Comparison of ENCODE assay signal across 26 cellular contexts in genomic region chr1:12581179-12581578, GRCh38. TPM values are rescaled to one million over a fixed set of nuclear protein-coding genes. Genes with fewer than 3 reads are reported as not detected.
DNase-seq lines count a peak whose midpoint lies in the region; ATAC-seq and TF ChIP-seq lines count a peak whose summit lies in the region.
"Had no signal": no experiment of that assay in that cellular context is flagged by ENCODE, and none has a peak within 500 bp of the region (broad histone marks: within the 10 kb centered on the region; RNA-seq: fewer than 3 reads in every experiment).

No MANE protein-coding gene starts in this region.

- H3K9me3 ChIP-seq in breast epithelium (no peaks in the 10 kb centered on the region), mammary epithelial cell (replicated peaks; ENCODE audit: insufficient read depth, low read length) (no peaks in the 10 kb centered on the region), esophagus muscularis mucosa (no peaks in the 10 kb centered on the region), SK-N-SH (no peaks in the 10 kb centered on the region)
- H3K9me3 ChIP-seq: HAP-1, left lung had no signal

- TF ChIP-seq RAD21 in SK-N-SH (IDR thresholded peaks at IDR 0.05; ENCODE audit: low read length): no peak

- no peaks in the 10 kb centered on the region for H3K9me3 Mint-ChIP-seq in progenitor cell of endocrine pancreas (ENCODE audit: low read depth)
- H3K9me3 Mint-ChIP-seq in natural killer cell treated with Interleukin-12 subunit alpha and Interleukin-12 subunit beta and Interleukin-15 and Interleukin-18, amount 100 ng/mL, for 72 hours: no peaks in the 10 kb centered on the region
- H3K9me3 Mint-ChIP-seq: naive thymus-derived CD8-positive, alpha-beta T cell; T-helper 1 cell treated with Interleukin-12 subunit alpha and Interleukin-12 subunit beta and Interleukin-4 antibody, amounts not matched to agents 30 μg/mL and 1 μg/mL, for 36 hours had no signal

- peaks cover 23% of the 10 kb centered on the region for H3K36me3 Mint-ChIP-seq in progenitor cell of endocrine pancreas (ENCODE audit: insufficient read depth)
- no peaks in the 10 kb centered on the region for H3K36me3 Mint-ChIP-seq in natural killer cell treated with Interleukin-12 subunit alpha and Interleukin-12 subunit beta and Interleukin-15 and Interleukin-18, amount 100 ng/mL, for 72 hours

- H3K4me2 ChIP-seq in mammary epithelial cell (ENCODE audit: insufficient read depth, low read depth, low read length) (no peak overlapping the region), SK-N-SH (no peak overlapping the region)

- H3K4me1 Mint-ChIP-seq in progenitor cell of endocrine pancreas (ENCODE audit: low read depth): peaks cover 14% of the 10 kb centered on the region
- peaks cover 7 to 16% of the 10 kb centered on the region in 2 donors for H3K4me1 Mint-ChIP-seq in natural killer cell treated with Interleukin-12 subunit alpha and Interleukin-12 subunit beta and Interleukin-15 and Interleukin-18, amount 100 ng/mL, for 72 hours (ENCODE audit: low read depth in 2 of 2)
- H3K4me1 Mint-ChIP-seq: activated CD4-positive, alpha-beta T cell treated with anti-CD3 and anti-CD28 coated beads for 36 hours had no signal

- BruUV-seq in mammary epithelial cell (replicated peaks; lab: Mats Ljungman, UMichigan): no TSS peak

- H3K9me2 ChIP-seq in SK-N-SH: no peaks in the 10 kb centered on the region

- in situ Hi-C loops in mammary epithelial cell (cut with MboI; ENCODE audit: low sequenced_read_pairs in 2 of 2): no loop called here

- H3K9ac ChIP-seq in mammary epithelial cell (ENCODE audit: insufficient read depth, low read length) (no peak overlapping the region), SK-N-SH (no peak overlapping the region)

- TF ChIP-seq POLR2A in breast epithelium (IDR thresholded peaks at IDR 0.05) (no peak), esophagus muscularis mucosa (IDR thresholded peaks at IDR 0.05; ENCODE audit: low read depth) (no peak)

- H4K20me1 ChIP-seq in mammary epithelial cell (ENCODE audit: insufficient read depth, low read length) (no peaks in the 10 kb centered on the region), SK-N-SH (ENCODE audit: insufficient read depth) (no peaks in the 10 kb centered on the region)

- peak overlapping the region; percentile 80 for H3K27ac Mint-ChIP-seq in progenitor cell of endocrine pancreas
- H3K27ac Mint-ChIP-seq in natural killer cell treated with Interleukin-12 subunit alpha and Interleukin-12 subunit beta and Interleukin-15 and Interleukin-18, amount 100 ng/mL, for 72 hours: no peak overlapping the region
- H3K27ac Mint-ChIP-seq: activated CD4-positive, alpha-beta T cell treated with anti-CD3 and anti-CD28 coated beads for 36 hours; activated naive CD8-positive, alpha-beta T cell treated with anti-CD3 and anti-CD28 coated beads, Interleukin-2, amount 10 ng/mL, durations not matched to agents 7 days and 5 days; T-helper 1 cell treated with Interleukin-12 subunit alpha and Interleukin-12 subunit beta and Interleukin-4 antibody, amounts not matched to agents 30 μg/mL and 1 μg/mL, for 36 hours had no signal

- intact Hi-C loops in breast epithelium (cut with DNase I; ENCODE audit: low total_unique reads): no loop called here
- intact Hi-C loops in mammary epithelial cell (cut with micrococcal nuclease): no loop called here
- intact Hi-C loops in esophagus muscularis mucosa (cut with DNase I): no loop called here

- H3K27me3 Mint-ChIP-seq in progenitor cell of endocrine pancreas: no peaks in the 10 kb centered on the region
- H3K27me3 Mint-ChIP-seq in natural killer cell treated with Interleukin-12 subunit alpha and Interleukin-12 subunit beta and Interleukin-15 and Interleukin-18, amount 100 ng/mL, for 72 hours: no peaks in the 10 kb centered on the region
- H3K27me3 Mint-ChIP-seq: activated CD4-positive, alpha-beta T cell treated with anti-CD3 and anti-CD28 coated beads for 36 hours; activated naive CD8-positive, alpha-beta T cell treated with anti-CD3 and anti-CD28 coated beads, Interleukin-2, amount 10 ng/mL, durations not matched to agents 7 days and 5 days; naive thymus-derived CD8-positive, alpha-beta T cell had no signal

- ATAC-seq in natural killer cell treated with Interleukin-12 subunit alpha and Interleukin-12 subunit beta and Interleukin-15 and Interleukin-18, amount 100 ng/mL, for 72 hours: no peak
- ATAC-seq: activated CD4-positive, alpha-beta T cell treated with anti-CD3 and anti-CD28 coated beads for 36 hours; left lung; naive thymus-derived CD8-positive, alpha-beta T cell had no signal

- H3K4me3 ChIP-seq in breast epithelium (no peak overlapping the region), mammary epithelial cell (replicated peaks in 1 of 3; ENCODE audit: insufficient read depth in 1 of 3, low read depth in 2 of 3, low read length in 3 of 3) (no peak overlapping the region), esophagus muscularis mucosa (no peak overlapping the region), SK-N-SH (ENCODE audit: low read depth in 2 of 2, low read length in 1 of 2) (no peak overlapping the region)
- H3K4me3 ChIP-seq: HAP-1, left lung, SK-N-MC had no signal

- H3F3A ChIP-seq in SK-N-SH (replicated peaks; ENCODE audit: insufficient read depth): no peaks in the 10 kb centered on the region

- H2AFZ ChIP-seq in mammary epithelial cell (ENCODE audit: low read depth, low read length) (no peak overlapping the region), SK-N-SH (ENCODE audit: low read depth) (no peak overlapping the region)

- TF ChIP-seq CTCF in breast epithelium (IDR thresholded peaks at IDR 0.05) (no peak), mammary epithelial cell (conservative IDR thresholded peaks at IDR 0.05 in 1 of 2, IDR thresholded peaks at IDR 0.05 in 1 of 2; ENCODE audit: extremely low read depth in 1 of 2, insufficient read depth in 1 of 2, low read depth in 1 of 2, low read length in 2 of 2) (no peak), esophagus muscularis mucosa (IDR thresholded peaks at IDR 0.05) (no peak), progenitor cell of endocrine pancreas (IDR thresholded peaks at IDR 0.05; ENCODE audit: unreplicated experiment) (no peak), SK-N-SH (IDR thresholded peaks at IDR 0.05) (no peak)

- CTCF ChIA-PET in mammary epithelial cell (lab: Charles Lee; ENCODE audit: low non-redundant PET): no interaction called here
- CTCF ChIA-PET in SK-N-SH (lab: Yijun Ruan, JAX): no interaction called here

- DNase-seq in breast epithelium (ENCODE audit: low spot score in 2 of 2) (no peak), mammary epithelial cell (no peak), esophagus muscularis mucosa (ENCODE audit: extremely low spot score) (no peak), progenitor cell of endocrine pancreas (ENCODE audit: low spot score, unreplicated experiment) (no peak), NCI-H774 (lab: John Stamatoyannopoulos, UW) (no peak), SK-N-SH (no peak)
- DNase-seq in stimulated activated CD4-positive, alpha-beta T cell treated with anti-CD3 and anti-CD28 coated beads, Interleukin-4, amount 100 ng/mL, for 4 hours: no peak
- DNase-seq in natural killer cell treated with Interleukin-12 subunit alpha and Interleukin-12 subunit beta and Interleukin-15 and Interleukin-18, amount 100 ng/mL, for 72 hours (ENCODE audit: low spot score): no peak
- DNase-seq: activated CD4-positive, alpha-beta T cell treated with anti-CD3 and anti-CD28 coated beads for 36 hours; activated effector memory CD4-positive, alpha-beta T cell treated with Interleukin-2 at 50 U/mL for 16 hours; activated naive CD8-positive, alpha-beta T cell treated with anti-CD3 and anti-CD28 coated beads, Interleukin-2, amount 10 ng/mL, durations not matched to agents 7 days and 5 days; activated T-cell treated with anti-CD3 and anti-CD28 coated beads for 4 hours; cerebellar nuclear complex; GDM1; IMR-90; left lung; midbrain; naive thymus-derived CD8-positive, alpha-beta T cell; NCI-H1105; NCI-H2029 treated with DMSO at 0.1 percent for 48 hours; NCI-H526 treated with DMSO at 0.1 percent for 48 hours; stimulated activated CD4-positive, alpha-beta T cell treated with anti-CD3 and anti-CD28 coated beads, Interleukin-2, amount 100 ng/mL, for 48 hours had no signal

- no peak overlapping the region for H3K4me3 Mint-ChIP-seq in progenitor cell of endocrine pancreas (ENCODE audit: low read depth)
- H3K4me3 Mint-ChIP-seq in natural killer cell treated with Interleukin-12 subunit alpha and Interleukin-12 subunit beta and Interleukin-15 and Interleukin-18, amount 100 ng/mL, for 72 hours: no peak overlapping the region
- H3K4me3 Mint-ChIP-seq: activated CD4-positive, alpha-beta T cell treated with anti-CD3 and anti-CD28 coated beads for 36 hours; activated naive CD8-positive, alpha-beta T cell treated with anti-CD3 and anti-CD28 coated beads, Interleukin-2, amount 10 ng/mL, durations not matched to agents 7 days and 5 days; naive thymus-derived CD8-positive, alpha-beta T cell; T-helper 1 cell treated with Interleukin-12 subunit alpha and Interleukin-12 subunit beta and Interleukin-4 antibody, amounts not matched to agents 30 μg/mL and 1 μg/mL, for 36 hours had no signal

- 99% methylated on average over 5 of the region's 5 CpGs for WGBS in mammary epithelial cell (ENCODE audit: low coverage, missing lambda C conversion rate)
- 85% methylated on average over 4 of the region's 5 CpGs for WGBS in esophagus muscularis mucosa
- 82% methylated on average over 5 of the region's 5 CpGs for WGBS in SK-N-SH (ENCODE audit: low lambda C conversion rate)

- H3K36me3 ChIP-seq in breast epithelium (no peaks in the 10 kb centered on the region), mammary epithelial cell (ENCODE audit: insufficient read depth, low read length) (peaks cover 6% of the 10 kb centered on the region), esophagus muscularis mucosa (peaks cover 35 to 71% (median 56%) of the 10 kb centered on the region in 4 donors), SK-N-SH (replicated peaks in 1 of 2; ENCODE audit: control insufficient read depth in 1 of 2, insufficient read depth in 2 of 2, low read length in 1 of 2) (peaks cover 0 to 9% of the 10 kb centered on the region in 2 experiments)
- H3K36me3 ChIP-seq: HAP-1 had no signal

- POLR2A ChIA-PET in SK-N-SH (lab: Yijun Ruan, JAX): interaction anchor here (1.2 kb wide), 1 partner anchor 15 kb away, joined by 3 read pairs; no protein-coding TSS in a partner anchor

- TF ChIP-seq EP300 in esophagus muscularis mucosa (IDR thresholded peaks at IDR 0.05): no peak
- no peak for TF ChIP-seq EP300 in SK-N-SH (IDR thresholded peaks at IDR 0.05; ENCODE audit: borderline replicate concordance in 1 of 2, low read depth in 1 of 2, low read length in 1 of 2)

- H3K27ac ChIP-seq in breast epithelium (peak overlapping the region; percentile 74 to 75), mammary epithelial cell (ENCODE audit: insufficient read depth, low read depth, low read length) (no peak overlapping the region), esophagus muscularis mucosa (replicated peaks in 1 of 4) (peak overlapping the region; percentile 33 to 60 (median 48)), SK-N-SH (ENCODE audit: low read depth in 2 of 2, low read length in 1 of 2) (no peak overlapping the region; a peak in 1 of 4 replicates)
- H3K27ac ChIP-seq: left lung, SK-N-MC had no signal

- H3K27me3 ChIP-seq in breast epithelium: no peaks in the 10 kb centered on the region
- H3K27me3 ChIP-seq in mammary epithelial cell (ENCODE audit: insufficient read depth, low read length): no peaks in the 10 kb centered on the region
- no peaks in the 10 kb centered on the region for H3K27me3 ChIP-seq in esophagus muscularis mucosa
- H3K27me3 ChIP-seq in SK-N-SH (ENCODE audit: insufficient read depth): no peaks in the 10 kb centered on the region
- H3K27me3 ChIP-seq: left lung had no signal

- H3K4me1 ChIP-seq in breast epithelium: no peaks in the 10 kb centered on the region
- H3K4me1 ChIP-seq in mammary epithelial cell (ENCODE audit: insufficient read depth, low read length): no peaks in the 10 kb centered on the region
- peaks cover 18 to 49% (median 41%) of the 10 kb centered on the region in 4 donors for H3K4me1 ChIP-seq in esophagus muscularis mucosa
- peaks cover 0 to 5% of the 10 kb centered on the region in 2 experiments; a peak in 1 of 4 replicates for H3K4me1 ChIP-seq in SK-N-SH (ENCODE audit: control insufficient read depth in 1 of 2, insufficient read depth in 2 of 2, low read depth in 1 of 2, low read length in 1 of 2)
- H3K4me1 ChIP-seq: HAP-1, left lung had no signal

- dilution Hi-C loops in mammary epithelial cell (cut with HindIII; ENCODE audit: low sequenced_read_pairs): no loop called here

- peaks cover 3% of the 10 kb centered on the region for H3K79me2 ChIP-seq in mammary epithelial cell (ENCODE audit: insufficient read depth, low read length)
- no peaks in the 10 kb centered on the region for H3K79me2 ChIP-seq in SK-N-SH (ENCODE audit: insufficient read depth)

RNA-seq across cellular contexts. Expression of gene DHRS3, which starts 36.8 kb away (rescaled TPM):
- total RNA-seq in breast epithelium: 100 to 1,000 TPM; 109 to 151 (median 117) TPM
- total RNA-seq in mammary epithelial cell: 10 to 100 TPM; 18.7 to 76.3 TPM
- 28.3 TPM for polyA plus RNA-seq in mammary epithelial cell
- polyA minus RNA-seq in mammary epithelial cell: 63.9 TPM
- 100 to 1,000 TPM; 130 to 237 (median 200) TPM for total RNA-seq in esophagus muscularis mucosa
- total RNA-seq in progenitor cell of endocrine pancreas: 176 and 214 TPM in 2 replicates
- polyA plus RNA-seq in SK-N-SH (2012; rRNA removed): 29.6 and 44.8 TPM in 2 replicates
- 17.6 and 26.3 TPM in 2 replicates for polyA plus RNA-seq in SK-N-SH (2012; cell fraction: cytosol; rRNA removed)
- polyA plus RNA-seq in SK-N-SH (2012; cell fraction: nucleus; rRNA removed): 41.9 and 43.1 TPM in 2 replicates
- total RNA-seq in natural killer cell treated with Interleukin-12 subunit alpha and Interleukin-12 subunit beta and Interleukin-15 and Interleukin-18, amount 100 ng/mL, for 72 hours: 100 to 1,000 TPM in 1 of 2 donors, 10 to 100 TPM in 1; 96.6 to 178 TPM
- total RNA-seq: A172 had no signal

Comparison
In these comparisons a context has a peak if more than half of its experiments do, and no peak if none do; other contexts are left out.
1. H3K27ac ChIP-seq: peak in breast epithelium (2 of 2) and esophagus muscularis mucosa (4 of 4); none in mammary epithelial cell (single experiment) and SK-N-SH (0 of 2).